ENCODE assay signal across 11 cellular contexts in genomic region chr20:8161262-8162071, GRCh38. TPM values are rescaled to one million over a fixed set of nuclear protein-coding genes. Genes with fewer than 3 reads are reported as not detected.
DNase-seq lines count a peak whose midpoint lies in the region; ATAC-seq and TF ChIP-seq lines count a peak whose summit lies in the region.
"Had no signal": no experiment of that assay in that cellular context is flagged by ENCODE, and none has a peak within 500 bp of the region (broad histone marks: within the 10 kb centered on the region; RNA-seq: fewer than 3 reads in every experiment).

No MANE protein-coding gene starts in this region.

- H3K9me2 ChIP-seq in PC-3 (replicated peaks; ENCODE audit: low read length): no peaks in the 10 kb centered on the region

- 32 to 50% (median 41%) methylated on average over 4 of the region's 4 CpGs for WGBS in psoas muscle, 3 donors

- no peak overlapping the region for H2AFZ ChIP-seq in DND-41 (ENCODE audit: low read depth, low read length)
- no peak overlapping the region for H2AFZ ChIP-seq in PC-3 (ENCODE audit: low read length)

- TF ChIP-seq CTCF in DND-41 (IDR thresholded peaks at IDR 0.05; ENCODE audit: borderline replicate concordance, extremely low read depth, low read length, poor library complexity, severe bottlenecking): no peak
- no peak for TF ChIP-seq CTCF in PC-3 (conservative IDR thresholded peaks at IDR 0.05; ENCODE audit: low read depth, low read length)
- TF ChIP-seq CTCF in cardiac muscle cell (IDR thresholded peaks at IDR 0.05; ENCODE audit: low read depth, low read length): no peak
- no peak for TF ChIP-seq CTCF in psoas muscle (IDR thresholded peaks at IDR 0.05)

- H3K27me3 ChIP-seq in DND-41 (ENCODE audit: insufficient read depth, low read length, poor library complexity) (no peaks in the 10 kb centered on the region), PC-3 (ENCODE audit: low read length) (peaks cover 30% of the 10 kb centered on the region; the same call in 1 of the 2 replicates), cardiac muscle cell (no peaks in the 10 kb centered on the region), psoas muscle (ENCODE audit: insufficient read depth in 3 of 3, low read length in 2 of 3) (no peaks in the 10 kb centered on the region)

- ATAC-seq in DND-41 (ENCODE audit: insufficient read depth, low read depth): peak; percentile 69
- ATAC-seq in PC-3: no peak
- peak; percentile 68 to 89 (median 86) for ATAC-seq in psoas muscle
- no peak for ATAC-seq in HG03469 (IDR thresholded peaks at IDR 0.05; ENCODE audit: unreplicated experiment)
- ATAC-seq in GM21576 (IDR thresholded peaks at IDR 0.05; ENCODE audit: unreplicated experiment): no peak

- POLR2A ChIA-PET in PC-3 (lab: Charles Lee; ENCODE audit: unreplicated experiment): no interaction called here

- H3K27ac ChIP-seq in DND-41 (ENCODE audit: low read length) (peak overlapping the region; percentile 44; the same call in 1 of the 2 replicates), PC-3 (ENCODE audit: low read length) (no peak overlapping the region), cardiac muscle cell (peak overlapping the region; percentile 81), psoas muscle (peak overlapping the region; percentile 76)
- H3K27ac ChIP-seq: thoracic aorta had no signal

- peaks cover 81% of the 10 kb centered on the region for H3K79me2 ChIP-seq in DND-41 (ENCODE audit: insufficient read depth, low read length)
- H3K79me2 ChIP-seq in PC-3 (ENCODE audit: low read length): no peaks in the 10 kb centered on the region

- CTCF ChIA-PET in PC-3 (lab: Charles Lee): no interaction called here

- H3K36me3 ChIP-seq in DND-41 (ENCODE audit: insufficient read depth, low read length): peaks cover 25% of the 10 kb centered on the region
- no peaks in the 10 kb centered on the region for H3K36me3 ChIP-seq in PC-3 (ENCODE audit: low read depth, low read length)
- H3K36me3 ChIP-seq in cardiac muscle cell: no peaks in the 10 kb centered on the region
- no peaks in the 10 kb centered on the region for H3K36me3 ChIP-seq in psoas muscle (ENCODE audit: insufficient read depth in 1 of 2, low read depth in 1 of 2)
- H3K36me3 ChIP-seq: thoracic aorta had no signal

- H3K9ac ChIP-seq in DND-41 (ENCODE audit: low read depth, low read length) (no peak overlapping the region), PC-3 (ENCODE audit: low read length) (no peak overlapping the region)

- intact Hi-C loops in PC-3 (cut with micrococcal nuclease) (no loop called here), psoas muscle (cut with DNase I) (no loop called here)

- peaks cover 26% of the 10 kb centered on the region for H3K4me1 ChIP-seq in DND-41 (ENCODE audit: insufficient read depth, low read length)
- peaks cover 10% of the 10 kb centered on the region for H3K4me1 ChIP-seq in PC-3 (ENCODE audit: insufficient read depth, low read length)
- H3K4me1 ChIP-seq in cardiac muscle cell (ENCODE audit: low read depth): peaks cover 15% of the 10 kb centered on the region
- peaks cover 29% of the 10 kb centered on the region for H3K4me1 ChIP-seq in psoas muscle

- H4K20me1 ChIP-seq in DND-41 (ENCODE audit: insufficient read depth, low read length) (peaks cover 13% of the 10 kb centered on the region; the same call in 1 of the 2 replicates), PC-3 (ENCODE audit: low read length) (no peaks in the 10 kb centered on the region)

- DNase-seq in DND-41 (no peak), PC-3 (peak; percentile 6), cardiac muscle cell (ENCODE audit: low read depth in 1 of 2, low spot score in 1 of 2) (peak in 1 of 2 donors; percentile 2), psoas muscle (no peak), NCI-H2227 (lab: John Stamatoyannopoulos, UW; ENCODE audit: unreplicated experiment) (no peak)
- no peak for DNase-seq in stimulated activated CD4-positive, alpha-beta T cell treated with anti-CD3 and anti-CD28 coated beads, Interleukin-2, amount 100 ng/mL, for 48 hours
- DNase-seq: Karpas-422; stimulated activated CD4-positive, alpha-beta T cell treated with anti-CD3 and anti-CD28 coated beads, Interleukin-2, amount 100 ng/mL, for 24 hours had no signal

- no TSS peak for BruUV-seq in PC-3 (replicated peaks; lab: Mats Ljungman, UMichigan)

- H3K4me2 ChIP-seq in DND-41 (ENCODE audit: insufficient read depth, low read length) (no peak overlapping the region), PC-3 (ENCODE audit: low read length) (no peak overlapping the region)

- no peak overlapping the region for H3K4me3 ChIP-seq in DND-41 (ENCODE audit: low read depth in 1 of 2, low read length in 2 of 2)
- H3K4me3 ChIP-seq in PC-3 (ENCODE audit: low read length): no peak overlapping the region
- no peak overlapping the region for H3K4me3 ChIP-seq in cardiac muscle cell
- peak overlapping the region; percentile 1 for H3K4me3 ChIP-seq in psoas muscle
- H3K4me3 ChIP-seq: thoracic aorta had no signal

- peaks cover 8% of the 10 kb centered on the region for H3K9me3 ChIP-seq in DND-41 (ENCODE audit: insufficient read depth, low read length, severe bottlenecking)
- H3K9me3 ChIP-seq in PC-3 (ENCODE audit: low read length): 0 out of 2 replicates have a peak, but pooled peaks cover 5% of the 10 kb centered on the region
- H3K9me3 ChIP-seq in cardiac muscle cell (ENCODE audit: low read depth): no peaks in the 10 kb centered on the region
- no peaks in the 10 kb centered on the region for H3K9me3 ChIP-seq in psoas muscle
- H3K9me3 ChIP-seq: thoracic aorta had no signal

- no peaks in the 10 kb centered on the region for H3F3A ChIP-seq in PC-3 (ENCODE audit: low read length, unreplicated experiment)

RNA-seq across cellular contexts. Expression of gene PLCB1, which starts 29.4 kb away (rescaled TPM):
- total RNA-seq in PC-3 (2014; rRNA removed) (4.4 TPM in 2 replicates), cardiac muscle cell (9.0 and 17.6 TPM in 2 replicates), psoas muscle (10 to 100 TPM in 1 of 4 donors, 1 to 10 TPM in 3; 4.2 to 10.7 (median 6.9) TPM)
- polyA plus RNA-seq in cardiac muscle cell (8.0 and 13.1 TPM in 2 replicates), psoas muscle (1 to 10 TPM; 1.5 to 3.2 (median 2.5) TPM)

Comparison
In these comparisons a context has a peak if more than half of its experiments do, and no peak if none do; other contexts are left out.
1. ATAC-seq: peak in DND-41 (single experiment) and psoas muscle (4 of 4); none in PC-3 (single experiment), HG03469 (single experiment) and GM21576 (single experiment).